17 cellular contexts compared by ENCODE assay signal in the genomic region with DNA sequence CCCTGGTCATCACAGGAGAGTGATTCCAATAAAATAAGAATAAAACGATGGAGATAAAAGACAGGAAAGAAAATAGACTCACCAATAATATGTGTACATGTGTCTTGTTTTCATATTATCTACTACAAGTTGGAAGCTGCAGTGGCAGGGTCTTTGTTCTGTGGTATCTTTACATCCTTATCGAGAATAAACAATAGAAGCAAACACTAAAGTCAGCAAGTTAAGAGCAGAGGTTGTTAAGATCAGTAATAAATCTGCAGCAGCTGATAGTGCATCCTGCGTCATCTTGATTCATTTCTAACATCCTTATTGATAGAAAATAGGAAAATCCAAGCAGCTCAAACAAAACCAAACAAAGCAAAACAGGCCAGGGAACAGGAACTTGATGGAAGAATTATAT.
"Had no signal": no experiment of that assay in that cellular context is flagged by ENCODE, and none has a peak within 500 bp of the region (broad histone marks: within the 10 kb centered on the region; RNA-seq: fewer than 3 reads in every experiment).

No MANE protein-coding gene starts in this region.

- H3K9me3 Mint-ChIP-seq: natural killer cell had no signal

- H3K27me3 ChIP-seq: foreskin keratinocyte, pancreas, tibial artery, upper lobe of right lung had no signal

- H3K36me3 Mint-ChIP-seq: natural killer cell; stimulated activated effector memory CD8-positive, alpha-beta T cell treated with anti-CD3 and anti-CD28 coated beads, Interleukin-12 subunit alpha, Interleukin-12 subunit beta, amount 100 ng/mL, for 72 hours had no signal

- H3K27ac Mint-ChIP-seq: natural killer cell; progenitor cell of endocrine pancreas; stimulated activated effector memory CD8-positive, alpha-beta T cell treated with anti-CD3 and anti-CD28 coated beads, Interleukin-12 subunit alpha, Interleukin-12 subunit beta, amount 100 ng/mL, for 72 hours had no signal

- FAIRE-seq: colon, pancreas had no signal

- H3K4me3 ChIP-seq: pancreas, smooth muscle cell, tibial artery, upper lobe of right lung had no signal

- H3K27ac ChIP-seq: foreskin keratinocyte, pancreas, tibial artery had no signal

- H3K4me3 Mint-ChIP-seq: natural killer cell; neural crest cell; stimulated activated effector memory CD8-positive, alpha-beta T cell treated with anti-CD3 and anti-CD28 coated beads, Interleukin-12 subunit alpha, Interleukin-12 subunit beta, amount 100 ng/mL, for 72 hours had no signal

- H3K9me3 ChIP-seq: pancreas, upper lobe of right lung had no signal

- ATAC-seq: foreskin keratinocyte; natural killer cell; stimulated activated effector memory CD8-positive, alpha-beta T cell treated with anti-CD3 and anti-CD28 coated beads, Interleukin-12 subunit alpha, Interleukin-12 subunit beta, amount 100 ng/mL, for 72 hours; stimulated activated naive CD8-positive, alpha-beta T cell treated with anti-CD3 and anti-CD28 coated beads, Interleukin-15, Interleukin-2, amounts not matched to agents 100 U/mL and 50 U/mL, for 24 hours had no signal

- DNase-seq: cerebellar nuclear complex; dermis blood vessel endothelial cell; foreskin keratinocyte; mammary epithelial cell; natural killer cell; occipital lobe; right cardiac atrium; stimulated activated CD4-positive, alpha-beta T cell treated with anti-CD3 and anti-CD28 coated beads, Interleukin-2, amount 100 ng/mL, for 48 hours; stimulated activated naive CD8-positive, alpha-beta T cell treated with anti-CD3 and anti-CD28 coated beads, Interleukin-15, Interleukin-2, amounts not matched to agents 100 U/mL and 50 U/mL, for 24 hours; tibial artery; upper lobe of right lung had no signal

- H3K4me1 Mint-ChIP-seq: natural killer cell had no signal

- H3K4me1 ChIP-seq: foreskin keratinocyte, tibial artery, upper lobe of right lung had no signal

- H3K36me3 ChIP-seq: pancreas, tibial artery, upper lobe of right lung had no signal

- H3K4me2 ChIP-seq: smooth muscle cell had no signal
